Comparison of ENCODE assay signal across 8 cellular contexts in genomic region chr1:116374340-116375164, GRCh38. TPM values are rescaled to one million over a fixed set of nuclear protein-coding genes. Genes with fewer than 3 reads are reported as not detected.
A peak's percentile ranks its signal among the peaks of the same experiment; 100 is the strongest.
DNase-seq lines count a peak whose midpoint lies in the region; ATAC-seq, FAIRE-seq and TF ChIP-seq lines count a peak whose summit lies in the region.

No MANE protein-coding gene starts in this region.

- H3K27me3 Mint-ChIP-seq in CD8-positive, alpha-beta memory T cell: peaks cover 0 to 2% of the 10 kb centered on the region in 2 donors

- no peak for TF ChIP-seq EP300 in K562 (IDR thresholded peaks at IDR 0.05; ENCODE audit: low read length)
- TF ChIP-seq EP300 in stomach (IDR thresholded peaks at IDR 0.05): no peak

- H3K27me3 ChIP-seq in CD8-positive, alpha-beta memory T cell (ENCODE audit: insufficient read depth, low read length, poor library complexity, severe bottlenecking): no peaks in the 10 kb centered on the region
- H3K27me3 ChIP-seq in K562 (ENCODE audit: control insufficient read depth in 2 of 2, insufficient read depth in 2 of 2, low read length in 2 of 2) (no peaks in the 10 kb centered on the region), stomach (no peaks in the 10 kb centered on the region)

- ATAC-seq in K562 (peak; percentile 12), HG03378 (IDR thresholded peaks at IDR 0.05; ENCODE audit: unreplicated experiment) (no peak)

- peak in 4 of 5 donors; percentile 12 to 69 (median 46) for DNase-seq in CD8-positive, alpha-beta memory T cell
- DNase-seq in NB4 (ENCODE audit: low read depth) (peak; percentile 13), K562 (ENCODE audit: extremely low read depth in 1 of 4, low spot score in 3 of 4) (peak in 1 of 4 experiments; percentile 34), kidney tubule cell (ENCODE audit: low spot score) (peak; percentile 22), stomach (no peak), NOMO-1 (lab: John Stamatoyannopoulos, UW; ENCODE audit: unreplicated experiment in 2 of 2) (no peak), GM03348 (ENCODE audit: low spot score) (no peak)

- no peaks in the 10 kb centered on the region for H3K9me3 ChIP-seq in CD8-positive, alpha-beta memory T cell (ENCODE audit: low read length)
- H3K9me3 ChIP-seq in K562 (replicated peaks; ENCODE audit: control insufficient read depth, insufficient read depth, low read depth, low read length) (no peaks in the 10 kb centered on the region), stomach (no peaks in the 10 kb centered on the region)

- peaks cover 53 to 63% (median 57%) of the 10 kb centered on the region in 3 donors for H3K4me1 Mint-ChIP-seq in CD8-positive, alpha-beta memory T cell

- H3K36me3 ChIP-seq in CD8-positive, alpha-beta memory T cell (ENCODE audit: insufficient read depth, low read length): no peaks in the 10 kb centered on the region
- H3K36me3 ChIP-seq in K562 (ENCODE audit: control insufficient read depth, insufficient read depth, low read length): peaks cover 28% of the 10 kb centered on the region
- H3K36me3 ChIP-seq in stomach: no peaks in the 10 kb centered on the region

- peak overlapping the region; percentile 89 to 98 (median 97) for H3K4me3 Mint-ChIP-seq in CD8-positive, alpha-beta memory T cell

- TF ChIP-seq POLR2A in NB4 (IDR thresholded peaks at IDR 0.05; ENCODE audit: extremely low read depth, insufficient read length) (no peak), K562 (conservative IDR thresholded peaks at IDR 0.05) (no peak), stomach (IDR thresholded peaks at IDR 0.05) (no peak)

- intact Hi-C loops in K562 (cut with micrococcal nuclease): loop anchor here (2.0 kb wide), 1 partner anchor 40 kb away; no protein-coding TSS in a partner anchor
- intact Hi-C loops in stomach (cut with DNase I; ENCODE audit: low total_unique reads): no loop called here

- CTCF ChIA-PET in CD8-positive, alpha-beta memory T cell (lab: Charles Lee): interaction anchor here (1.1 to 2.6 kb wide), 6 partner anchors 11 to 236 kb away, joined by 3 to 17 read pairs (median 7); no protein-coding TSS in a partner anchor
- CTCF ChIA-PET in K562 (lab: Yijun Ruan, JAX; ENCODE audit: low intra/inter-chr PET ratio): interaction anchor here (0.9 kb wide), 1 partner anchor 42 kb away, joined by 3 read pairs; no protein-coding TSS in a partner anchor

- peak overlapping the region; percentile 91 for H3K4me2 ChIP-seq in K562 (ENCODE audit: insufficient read depth, low read length)

- H3K9me1 ChIP-seq in K562 (ENCODE audit: control insufficient read depth, insufficient read depth, low read length): peaks cover 6% of the 10 kb centered on the region

- H3K4me1 ChIP-seq in CD8-positive, alpha-beta memory T cell (ENCODE audit: insufficient read depth, low read length): peaks cover 53% of the 10 kb centered on the region
- peaks cover 22 to 53% of the 10 kb centered on the region in 2 experiments for H3K4me1 ChIP-seq in K562 (replicated peaks in 1 of 2; ENCODE audit: control insufficient read depth in 2 of 2, insufficient read depth in 2 of 2, low read length in 2 of 2)
- H3K4me1 ChIP-seq in stomach: peaks cover 40 to 68% (median 65%) of the 10 kb centered on the region in 4 donors

- H3K9ac ChIP-seq in K562 (ENCODE audit: insufficient read depth in 1 of 2, low read depth in 2 of 2, low read length in 2 of 2): peak overlapping the region; percentile 77 to 95

- TF ChIP-seq RAD21 in K562 (CRISPR knock-in tag; conservative IDR thresholded peaks at IDR 0.05 in 1 of 2, IDR thresholded peaks at IDR 0.05 in 1 of 2): no peak

- H3K4me3 ChIP-seq in CD8-positive, alpha-beta memory T cell (ENCODE audit: low read length): peak overlapping the region; percentile 67
- H3K4me3 ChIP-seq in NB4 (ENCODE audit: low read depth, low read length) (peak overlapping the region; percentile 78), K562 (peak overlapping the region; percentile 73), stomach (peak overlapping the region; percentile 91 to 95 (median 94))

- peak overlapping the region; percentile 92 to 99 (median 96) for H3K27ac Mint-ChIP-seq in CD8-positive, alpha-beta memory T cell

- H2AFZ ChIP-seq in K562 (ENCODE audit: low read depth, low read length): 0 out of 2 replicates have a peak overlapping the region, but pooled peaks have one; percentile 48

- H3K79me2 ChIP-seq in K562 (ENCODE audit: control insufficient read depth, insufficient read depth, low read length): peaks cover 63% of the 10 kb centered on the region

- 4% methylated on average over 26 of the region's 26 CpGs for WGBS in K562 (ENCODE audit: insufficient coverage, low coverage, missing lambda C conversion rate)
- 10 to 21% (median 14%) methylated on average over 26 of the region's 26 CpGs for WGBS in stomach, 5 donors

- peak overlapping the region; percentile 79 for H3K27ac ChIP-seq in CD8-positive, alpha-beta memory T cell (ENCODE audit: low read depth, low read length)
- H3K27ac ChIP-seq in K562 (ENCODE audit: extremely low read depth, low read depth, low read length) (peak overlapping the region; percentile 90), stomach (peak overlapping the region; percentile 97 to 100 (median 98))

- peaks cover 0 to 14% (median 0%) of the 10 kb centered on the region in 3 donors for H3K36me3 Mint-ChIP-seq in CD8-positive, alpha-beta memory T cell

- TF ChIP-seq CTCF in NB4 (IDR thresholded peaks at IDR 0.05; ENCODE audit: low read depth, low read length) (no peak), K562 (IDR thresholded peaks at IDR 0.05 in 2 of 3, conservative IDR thresholded peaks at IDR 0.05 in 1 of 3; ENCODE audit: insufficient read depth in 2 of 3, low read depth in 1 of 3, low read length in 3 of 3) (no peak), stomach (IDR thresholded peaks at IDR 0.05) (no peak)

- in situ Hi-C loops in K562 (cut with MboI): no loop called here

- peak; percentile 37 for FAIRE-seq in K562 (lab: Jason Lieb, UNC)

- no TSS peak for BruUV-seq in K562 (replicated peaks; lab: Mats Ljungman, UMichigan)

- no peaks in the 10 kb centered on the region for H3K9me3 Mint-ChIP-seq in CD8-positive, alpha-beta memory T cell

- POLR2A ChIA-PET in CD8-positive, alpha-beta memory T cell (lab: Charles Lee): interaction anchor here (1.3 to 4.0 kb wide), 4 partner anchors 11 to 44 kb away, joined by 3 to 16 read pairs (median 6); no protein-coding TSS in a partner anchor
- POLR2A ChIA-PET in K562 (lab: Yijun Ruan, JAX): interaction anchor here (0.5 to 4.7 kb wide), 10 partner anchors 8 to 119 kb away, joined by 3 to 33 read pairs (median 5); no protein-coding TSS in a partner anchor

- H4K20me1 ChIP-seq in K562 (replicated peaks; ENCODE audit: control insufficient read depth, insufficient read depth, low read length): peaks cover 56% of the 10 kb centered on the region

TF ChIP-seq in K562, 482 proteins besides CTCF, POLR2A, EP300 and RAD21 (continues in another document):
- TF ChIP-seq UBTF (IDR thresholded peaks at IDR 0.05; ENCODE audit: borderline replicate concordance in 1 of 2, low read depth in 2 of 2, low read length in 2 of 2): 0 out of 4 replicates have a peak, but pooled peaks of 1 of the 2 experiments have one; percentile 0
- peak; percentile 36 for TF ChIP-seq KDM5B (IDR thresholded peaks at IDR 0.05; ENCODE audit: insufficient replicate concordance, low read depth, low read length)
- 0 out of 2 replicates have a peak, but pooled peaks have one; percentile 43 for TF ChIP-seq ZNF766 (CRISPR knock-in tag; conservative IDR thresholded peaks at IDR 0.05)
- TF ChIP-seq CBFA2T2 (conservative IDR thresholded peaks at IDR 0.05): no peak
- TF ChIP-seq MAFK (IDR thresholded peaks at IDR 0.05; ENCODE audit: low read length): 0 out of 2 replicates have a peak, but pooled peaks have one; percentile 2

RNA-seq across cellular contexts. Expression of gene ATP1A1, which starts 1.5 kb away (rescaled TPM):
- total RNA-seq in CD8-positive, alpha-beta memory T cell: 100 to 1,000 TPM; 259 to 263 TPM
- 58.0 TPM for polyA plus RNA-seq in CD8-positive, alpha-beta memory T cell
- 725 and 867 TPM in 2 replicates for total RNA-seq in K562 (2011; cell fraction: chromatin; rRNA removed; ENCODE audit: low replicate concordance)
- total RNA-seq in K562 (2011; cell fraction: nucleolus; rRNA removed): 1,035 and 1,106 TPM in 2 replicates
- 881 and 968 TPM in 2 replicates for total RNA-seq in K562 (2011; cell fraction: nucleoplasm; rRNA removed)
- total RNA-seq in K562 (2014; rRNA removed) (234 and 262 TPM in 2 replicates), K562 (2014; rRNA removed; fragmentation: Illumina TruSeq; extraction: Trizol) (109 and 122 TPM in 2 replicates), K562 (2015; rRNA removed; fragmentation: Illumina TruSeq; extraction: Trizol) (99.3 and 103 TPM in 2 replicates), K562 (2021) (319 and 354 TPM in 2 replicates), stomach (100 to 1,000 TPM; 103 to 576 (median 286) TPM)
- polyA plus RNA-seq in K562 (2011; rRNA removed) (358 and 513 TPM in 2 replicates), K562 (2014; fragmentation: Illumina TruSeq; extraction: Trizol) (358 and 388 TPM in 2 replicates), K562 (2014; fragmentation: Nextera tagmentation; extraction: Ambion mirVana) (100 to 1,000 TPM; 113 to 135 TPM), K562 (2014; rRNA removed) (261 and 293 TPM in 2 replicates), stomach (100 to 1,000 TPM in 2 of 3 donors, 10 to 100 TPM in 1; 49.9 to 210 (median 110) TPM)
- polyA plus RNA-seq in K562 (2011; cell fraction: cytosol; rRNA removed): 378 and 399 TPM in 2 replicates
- polyA plus RNA-seq in K562 (2011; cell fraction: nucleus; rRNA removed): 255 and 257 TPM in 2 replicates
- 185 and 295 TPM in 2 replicates for polyA plus RNA-seq in K562 (2012)
- 616 and 874 TPM in 2 replicates for polyA minus RNA-seq in K562 (2011; rRNA and poly(A)+ RNA removed)
- 258 and 300 TPM in 2 replicates for polyA minus RNA-seq in K562 (2011; cell fraction: cytosol; rRNA and poly(A)+ RNA removed)
- 138 and 192 TPM in 2 replicates for polyA minus RNA-seq in K562 (2011; cell fraction: nucleus; rRNA and poly(A)+ RNA removed)

Comparison
In these comparisons a context has a peak if more than half of its experiments do, and no peak if none do; other contexts are left out.
1. DNase-seq: peak in CD8-positive, alpha-beta memory T cell (4 of 5), NB4 (single experiment) and kidney tubule cell (single experiment); none in stomach (single experiment), NOMO-1 (0 of 2) and GM03348 (single experiment).
2. Peak in every context shown above with its lines, with median percentiles within 50 percentile points of each other: H3K27ac ChIP-seq and H3K4me3 ChIP-seq.